ENCODE assay signal across 21 cellular contexts in genomic region chr7:149752646-149753045, GRCh38. TPM values are rescaled to one million over a fixed set of nuclear protein-coding genes. Genes with fewer than 3 reads are reported as not detected.
DNase-seq lines count a peak whose midpoint lies in the region; ATAC-seq and TF ChIP-seq lines count a peak whose summit lies in the region.
"Had no signal": no experiment of that assay in that cellular context is flagged by ENCODE, and none has a peak within 500 bp of the region (broad histone marks: within the 10 kb centered on the region; RNA-seq: fewer than 3 reads in every experiment).

No MANE protein-coding gene starts in this region.

- no peaks in the 10 kb centered on the region for H3K36me3 ChIP-seq in neural progenitor cell
- no peaks in the 10 kb centered on the region for H3K36me3 ChIP-seq in upper lobe of right lung
- H3K36me3 ChIP-seq: BE2C; BLaER1 treated with 17β-estradiol and CSF1 and Interleukin-3, amounts not matched to agents 10 nM and 100 nM; HAP-1 had no signal

- H3F3A ChIP-seq in neural progenitor cell (ENCODE audit: low read depth), result no peaks in the 10 kb centered on the region

- ATAC-seq in upper lobe of right lung (no peak), GM18868 (IDR thresholded peaks at IDR 0.05; ENCODE audit: unreplicated experiment) (no peak)

- no peaks in the 10 kb centered on the region for H3K79me2 ChIP-seq in neural progenitor cell (ENCODE audit: low read depth)

- peaks cover 8% of the 10 kb centered on the region for H3K4me1 ChIP-seq in neural progenitor cell
- H3K4me1 ChIP-seq in upper lobe of right lung, result peaks cover 8% of the 10 kb centered on the region
- H3K4me1 ChIP-seq: BE2C, HAP-1 had no signal

- no peak overlapping the region for H3K4me2 ChIP-seq in neural progenitor cell
- H3K4me2 ChIP-seq: A549 had no signal

- H2AFZ ChIP-seq in neural progenitor cell (replicated peaks), result no peak overlapping the region

- intact Hi-C loops in CD14-positive monocyte (cut with micrococcal nuclease), result no loop called here
- intact Hi-C loops in dendritic cell treated with granulocyte-macrophage colony-stimulating factor and Interleukin-4, amounts not matched to agents 40 ng/mL and 50 ng/mL, for 4 days (cut with micrococcal nuclease), result no loop called here
- intact Hi-C loops in upper lobe of right lung (cut with DNase I), result no loop called here

- H3K9ac ChIP-seq in neural progenitor cell, result no peak overlapping the region
- H3K9ac ChIP-seq: BLaER1 treated with 17β-estradiol and CSF1 and Interleukin-3, amounts not matched to agents 10 nM and 100 nM had no signal

- no peak overlapping the region for H3K4me3 ChIP-seq in neural progenitor cell
- H3K4me3 ChIP-seq in upper lobe of right lung, result no peak overlapping the region
- H3K4me3 ChIP-seq: A549; BLaER1 treated with 17β-estradiol and CSF1 and Interleukin-3, amounts not matched to agents 10 nM and 100 nM; HAP-1 had no signal

- H4K20me1 ChIP-seq in neural progenitor cell (ENCODE audit: low read depth), result no peaks in the 10 kb centered on the region
- H4K20me1 ChIP-seq: BLaER1 treated with 17β-estradiol and CSF1 and Interleukin-3, amounts not matched to agents 10 nM and 100 nM had no signal

- peaks cover 0 to 4% (median 0%) of the 10 kb centered on the region in 7 donors for H3K9me3 Mint-ChIP-seq in CD14-positive monocyte
- no peaks in the 10 kb centered on the region for H3K9me3 Mint-ChIP-seq in dendritic cell treated with granulocyte-macrophage colony-stimulating factor and Interleukin-4, amounts not matched to agents 40 ng/mL and 50 ng/mL, for 4 days
- H3K9me3 Mint-ChIP-seq in neural progenitor cell, result peaks cover 10% of the 10 kb centered on the region
- H3K9me3 Mint-ChIP-seq: HFFc6 had no signal

- peaks cover 46% of the 10 kb centered on the region for H3K4me1 Mint-ChIP-seq in CD14-positive monocyte
- H3K4me1 Mint-ChIP-seq in dendritic cell treated with granulocyte-macrophage colony-stimulating factor and Interleukin-4, amounts not matched to agents 40 ng/mL and 50 ng/mL, for 4 days (ENCODE audit: low read depth), result peaks cover 33% of the 10 kb centered on the region
- H3K4me1 Mint-ChIP-seq in neural progenitor cell, result peaks cover 57% of the 10 kb centered on the region
- H3K4me1 Mint-ChIP-seq: CD4-positive, alpha-beta memory T cell had no signal

- peaks cover 10% of the 10 kb centered on the region for H3K27me3 ChIP-seq in neural progenitor cell
- no peaks in the 10 kb centered on the region for H3K27me3 ChIP-seq in upper lobe of right lung
- H3K27me3 ChIP-seq: BE2C; BLaER1 treated with 17β-estradiol and CSF1 and Interleukin-3, amounts not matched to agents 10 nM and 100 nM had no signal

- H3K9me3 ChIP-seq in neural progenitor cell (ENCODE audit: low read depth) (no peaks in the 10 kb centered on the region), upper lobe of right lung (no peaks in the 10 kb centered on the region)
- H3K9me3 ChIP-seq: A549, BE2C, HAP-1 had no signal

- peaks cover 0 to 2% of the 10 kb centered on the region in 2 donors for H3K36me3 Mint-ChIP-seq in CD14-positive monocyte
- H3K36me3 Mint-ChIP-seq in dendritic cell treated with granulocyte-macrophage colony-stimulating factor and Interleukin-4, amounts not matched to agents 40 ng/mL and 50 ng/mL, for 4 days (ENCODE audit: low read depth), result no peaks in the 10 kb centered on the region
- no peaks in the 10 kb centered on the region for H3K36me3 Mint-ChIP-seq in neural progenitor cell
- H3K36me3 Mint-ChIP-seq: CD4-positive, alpha-beta memory T cell had no signal

- no peak for TF ChIP-seq CTCF in CD14-positive monocyte (IDR thresholded peaks at IDR 0.05)
- TF ChIP-seq CTCF in neural progenitor cell (IDR thresholded peaks at IDR 0.05), result no peak
- no peak for TF ChIP-seq CTCF in upper lobe of right lung (IDR thresholded peaks at IDR 0.05)

- H3K27ac ChIP-seq in neural progenitor cell (no peak overlapping the region), upper lobe of right lung (no peak overlapping the region)
- H3K27ac ChIP-seq: A549; BLaER1 treated with 17β-estradiol and CSF1 and Interleukin-3, amounts not matched to agents 10 nM and 100 nM had no signal

- H3K27me3 Mint-ChIP-seq in CD14-positive monocyte (ENCODE audit: low read depth in 3 of 3), result peaks cover 0 to 19% (median 4%) of the 10 kb centered on the region in 3 donors
- H3K27me3 Mint-ChIP-seq in dendritic cell treated with granulocyte-macrophage colony-stimulating factor and Interleukin-4, amounts not matched to agents 40 ng/mL and 50 ng/mL, for 4 days, result peaks cover 1% of the 10 kb centered on the region
- peaks cover 5% of the 10 kb centered on the region for H3K27me3 Mint-ChIP-seq in neural progenitor cell (ENCODE audit: insufficient read depth, low read depth)
- H3K27me3 Mint-ChIP-seq: CD4-positive, alpha-beta memory T cell had no signal

- no peak for DNase-seq in CD14-positive monocyte (ENCODE audit: low spot score)
- no peak for DNase-seq in neural progenitor cell (ENCODE audit: low spot score)
- no peak for DNase-seq in upper lobe of right lung
- no peak for DNase-seq in ecto neural progenitor cell (ENCODE audit: low spot score)
- DNase-seq: 8988T; ACHN; AML-193; BE2C; Calu3; CD4-positive, alpha-beta memory T cell; COR-L47; DMS53; DMS79 treated with DMSO at 0.1 percent for 48 hours; GF-D8; GOT3; HFFc6 had no signal

- peak overlapping the region in 1 of 2 donors; percentile 55 for H3K4me3 Mint-ChIP-seq in CD14-positive monocyte
- H3K4me3 Mint-ChIP-seq in dendritic cell treated with granulocyte-macrophage colony-stimulating factor and Interleukin-4, amounts not matched to agents 40 ng/mL and 50 ng/mL, for 4 days, result no peak overlapping the region
- H3K4me3 Mint-ChIP-seq in neural progenitor cell, result no peak overlapping the region
- H3K4me3 Mint-ChIP-seq: CD4-positive, alpha-beta memory T cell; HFFc6 had no signal

- H3K27ac Mint-ChIP-seq in CD14-positive monocyte (peak overlapping the region; percentile 6 to 93 (median 79)), neural progenitor cell (peak overlapping the region; percentile 43)
- peak overlapping the region; percentile 41 for H3K27ac Mint-ChIP-seq in dendritic cell treated with granulocyte-macrophage colony-stimulating factor and Interleukin-4, amounts not matched to agents 40 ng/mL and 50 ng/mL, for 4 days
- H3K27ac Mint-ChIP-seq: HFFc6 had no signal

RNA-seq across cellular contexts. Expression of gene ZNF467, which starts 20.7 kb away (rescaled TPM):
- 10 to 100 TPM; 43.4 to 52.8 TPM for polyA plus RNA-seq in CD14-positive monocyte
- total RNA-seq in neural progenitor cell (ENCODE audit: low replicate concordance) (0.17 and 1.7 TPM in 2 replicates), upper lobe of right lung (35.3 TPM)

Comparison
In these comparisons a context has a peak if more than half of its experiments do, and no peak if none do; other contexts are left out.
1. RNA of gene ZNF467, which starts 20.7 kb away (total RNA-seq): 35.3 TPM in upper lobe of right lung (single experiment); 0.17 to 1.7 TPM in neural progenitor cell; every median in the first group is over 10 times any median in the second.
2. Peak in every context shown above with its lines, with median percentiles within 50 percentile points of each other: H3K27ac Mint-ChIP-seq.